30 cellular contexts compared by ENCODE assay signal in genomic region chr14:50257728-50258127, GRCh38.
"Had no signal": no experiment of that assay in that cellular context is flagged by ENCODE, and none has a peak within 500 bp of the region (broad histone marks: within the 10 kb centered on the region; RNA-seq: fewer than 3 reads in every experiment).

No MANE protein-coding gene starts in this region.

- DNase-seq: activated CD4-positive, alpha-beta T cell treated with anti-CD3 and anti-CD28 coated beads, Interleukin-2, amount 50 U/mL, for 1 hour; activated CD4-positive, CD25-positive, alpha-beta regulatory T cell treated with anti-CD3 and anti-CD28 coated beads, Interleukin-2, amount 50 U/mL, for 72 hours; activated CD8-positive, alpha-beta memory T cell treated with anti-CD3 and anti-CD28 coated beads, Interleukin-2, amount 10 ng/mL, durations not matched to agents 7 days and 5 days; activated CD8-positive, alpha-beta T cell treated with anti-CD3 and anti-CD28 coated beads, Interleukin-2, amount 10 ng/mL, durations not matched to agents 7 days and 5 days; activated naive CD4-positive, alpha-beta T cell; activated T-cell treated with anti-CD3 and anti-CD28 coated beads, Interleukin-2, amount 50 U/mL, for 48 hours; dermis blood vessel endothelial cell; effector CD4-positive, alpha-beta T cell; esophagus squamous epithelium; head of caudate nucleus; hippocampal formation; left cardiac atrium; naive thymus-derived CD4-positive, alpha-beta T cell; nucleus accumbens; pancreas; retina; stimulated activated CD4-positive, alpha-beta T cell treated with anti-CD3 and anti-CD28 coated beads, Interleukin-1b, Interleukin-23, amount 100 ng/mL, for 48 hours; stimulated activated CD4-positive, alpha-beta T cell treated with anti-CD3 and anti-CD28 coated beads, Interleukin-4, amount 100 ng/mL, for 4 hours; stimulated activated CD8-positive, alpha-beta memory T cell treated with anti-CD3 and anti-CD28 coated beads, Interleukin-4, amount 100 ng/mL, for 48 hours; stimulated activated naive B cell treated with anti-CD40 and anti-IgM and Interleukin-4, amounts not matched to agents 10 μg/mL and 1 μg/mL and 100 μg/mL, for 72 hours; stomach; T-helper 17 cell; tibial artery; upper lobe of right lung had no signal

- H3K4me1 ChIP-seq: breast epithelium, esophagus squamous epithelium, pancreas, prostate gland, stomach, suprapubic skin, tibial artery, upper lobe of right lung had no signal

- H3K27me3 ChIP-seq: breast epithelium, esophagus squamous epithelium, pancreas, stomach, suprapubic skin, tibial artery, upper lobe of right lung had no signal

- H3K27ac ChIP-seq: breast epithelium, esophagus squamous epithelium, pancreas, prostate gland, stomach, suprapubic skin, tibial artery, upper lobe of right lung had no signal

- H3K36me3 ChIP-seq: breast epithelium, pancreas, prostate gland, tibial artery, upper lobe of right lung had no signal

- H3K4me3 ChIP-seq: breast epithelium, esophagus squamous epithelium, pancreas, prostate gland, skin epidermis, stomach, suprapubic skin, tibial artery, upper lobe of right lung had no signal

- H3K9me3 ChIP-seq: breast epithelium, esophagus squamous epithelium, pancreas, prostate gland, stomach, suprapubic skin, tibial artery, upper lobe of right lung had no signal

- ATAC-seq: activated CD8-positive, alpha-beta memory T cell treated with anti-CD3 and anti-CD28 coated beads, Interleukin-2, amount 10 ng/mL, durations not matched to agents 7 days and 5 days; activated CD8-positive, alpha-beta T cell treated with anti-CD3 and anti-CD28 coated beads, Interleukin-2, amount 10 ng/mL, durations not matched to agents 7 days and 5 days; activated naive CD4-positive, alpha-beta T cell treated with anti-CD3 and anti-CD28 coated beads, Interleukin-2, amount 50 U/mL, for 72 hours; naive thymus-derived CD4-positive, alpha-beta T cell; pancreas; sciatic nerve; stimulated activated naive B cell treated with anti-CD40 and anti-IgM and Interleukin-4, amounts not matched to agents 10 μg/mL and 1 μg/mL and 100 μg/mL, for 72 hours; T-helper 17 cell; upper lobe of right lung had no signal
